ENCODE assay signal across 8 cellular contexts in genomic region chr2:27322301-27322765, GRCh38. TPM values are rescaled to one million over a fixed set of nuclear protein-coding genes. Genes with fewer than 3 reads are reported as not detected.
DNase-seq lines count a peak whose midpoint lies in the region; ATAC-seq and TF ChIP-seq lines count a peak whose summit lies in the region.

No MANE protein-coding gene starts in this region.

- no peaks in the 10 kb centered on the region for H3K27me3 Mint-ChIP-seq in activated naive CD4-positive, alpha-beta T cell treated with anti-CD3 and anti-CD28 coated beads, Interleukin-2, amount 50 U/mL, for 24 hours
- no peaks in the 10 kb centered on the region for H3K27me3 Mint-ChIP-seq in dendritic cell treated with granulocyte-macrophage colony-stimulating factor and Interleukin-4, amounts not matched to agents 40 ng/mL and 50 ng/mL, for 4 days

- no peaks in the 10 kb centered on the region for H3K27me3 ChIP-seq in Peyer's patch
- H3K27me3 ChIP-seq in mononuclear cell (ENCODE audit: insufficient read depth, low read length) = no peaks in the 10 kb centered on the region

- H3K4me3 ChIP-seq in Peyer's patch (peak overlapping the region; percentile 65 to 95 (median 78)), mononuclear cell (ENCODE audit: low read length) (peak overlapping the region; percentile 64)

- no peaks in the 10 kb centered on the region for H3K9me3 Mint-ChIP-seq in activated naive CD4-positive, alpha-beta T cell treated with anti-CD3 and anti-CD28 coated beads, Interleukin-2, amount 50 U/mL, for 24 hours
- H3K9me3 Mint-ChIP-seq in dendritic cell treated with granulocyte-macrophage colony-stimulating factor and Interleukin-4, amounts not matched to agents 40 ng/mL and 50 ng/mL, for 4 days = no peaks in the 10 kb centered on the region

- H3K36me3 ChIP-seq in Peyer's patch = peaks cover 0 to 14% (median 0%) of the 10 kb centered on the region in 3 donors

- TF ChIP-seq CTCF in Peyer's patch (IDR thresholded peaks at IDR 0.05) = no peak
- no peak for TF ChIP-seq CTCF in GM10266 (IDR thresholded peaks at IDR 0.05; ENCODE audit: control insufficient read depth, insufficient read depth, low read depth, missing control alignments)

- peak overlapping the region; percentile 86 to 94 (median 90) for H3K27ac ChIP-seq in Peyer's patch

- peaks cover 18% of the 10 kb centered on the region for H3K4me1 Mint-ChIP-seq in activated naive CD4-positive, alpha-beta T cell treated with anti-CD3 and anti-CD28 coated beads, Interleukin-2, amount 50 U/mL, for 24 hours
- H3K4me1 Mint-ChIP-seq in dendritic cell treated with granulocyte-macrophage colony-stimulating factor and Interleukin-4, amounts not matched to agents 40 ng/mL and 50 ng/mL, for 4 days (ENCODE audit: low read depth) = peaks cover 41% of the 10 kb centered on the region

- peak overlapping the region; percentile 99 for H3K27ac Mint-ChIP-seq in activated naive CD4-positive, alpha-beta T cell treated with anti-CD3 and anti-CD28 coated beads, Interleukin-2, amount 50 U/mL, for 24 hours
- H3K27ac Mint-ChIP-seq in dendritic cell treated with granulocyte-macrophage colony-stimulating factor and Interleukin-4, amounts not matched to agents 40 ng/mL and 50 ng/mL, for 4 days = peak overlapping the region; percentile 100

- peaks cover 0 to 21% (median 6%) of the 10 kb centered on the region in 4 donors for H3K4me1 ChIP-seq in Peyer's patch
- peaks cover 15% of the 10 kb centered on the region for H3K4me1 ChIP-seq in mononuclear cell (ENCODE audit: insufficient read depth, low read length)

- peaks cover 16% of the 10 kb centered on the region for H3K36me3 Mint-ChIP-seq in activated naive CD4-positive, alpha-beta T cell treated with anti-CD3 and anti-CD28 coated beads, Interleukin-2, amount 50 U/mL, for 24 hours
- peaks cover 56% of the 10 kb centered on the region for H3K36me3 Mint-ChIP-seq in dendritic cell treated with granulocyte-macrophage colony-stimulating factor and Interleukin-4, amounts not matched to agents 40 ng/mL and 50 ng/mL, for 4 days (ENCODE audit: low read depth)

- H3K9me3 ChIP-seq in Peyer's patch = no peaks in the 10 kb centered on the region
- H3K9me3 ChIP-seq in mononuclear cell (ENCODE audit: low read depth, low read length) = no peaks in the 10 kb centered on the region

- no peak for TF ChIP-seq POLR2A in Peyer's patch (IDR thresholded peaks at IDR 0.05)

- ATAC-seq in HG02588 (IDR thresholded peaks at IDR 0.05; ENCODE audit: unreplicated experiment) = no peak

- intact Hi-C loops in dendritic cell treated with granulocyte-macrophage colony-stimulating factor and Interleukin-4, amounts not matched to agents 40 ng/mL and 50 ng/mL, for 4 days (cut with micrococcal nuclease) = no loop called here

- no peak for DNase-seq in activated naive CD4-positive, alpha-beta T cell treated with anti-CD3 and anti-CD28 coated beads, Interleukin-2, amount 50 U/mL, for 16 hours
- DNase-seq in Peyer's patch (peak in 2 of 3 donors; percentile 24 to 54), GM10266 (ENCODE audit: extremely low spot score) (no peak)
- DNase-seq in activated CD4-positive, alpha-beta T cell treated with anti-CD3 and anti-CD28 coated beads, Interleukin-2, amount 50 U/mL, for 1 hour = no peak

- peak overlapping the region; percentile 99 for H3K4me3 Mint-ChIP-seq in activated naive CD4-positive, alpha-beta T cell treated with anti-CD3 and anti-CD28 coated beads, Interleukin-2, amount 50 U/mL, for 24 hours
- H3K4me3 Mint-ChIP-seq in dendritic cell treated with granulocyte-macrophage colony-stimulating factor and Interleukin-4, amounts not matched to agents 40 ng/mL and 50 ng/mL, for 4 days = peak overlapping the region; percentile 94

RNA-seq across cellular contexts. Expression of gene MPV17, which starts 0.6 kb away (rescaled TPM):
- total RNA-seq in Peyer's patch = 10 to 100 TPM; 41.5 to 62.3 (median 51.6) TPM
- 30.5 TPM for total RNA-seq in mononuclear cell

RNA-seq across cellular contexts. Expression of gene UCN, which starts 14.1 kb away (rescaled TPM):
- total RNA-seq in Peyer's patch (1 to 10 TPM in 2 of 4 donors, not detected in 2; 2.3 to 5.2 TPM), mononuclear cell (not detected)

RNA-seq across cellular contexts. Expression of gene GTF3C2, which starts 34.2 kb away (rescaled TPM):
- total RNA-seq in Peyer's patch (100 to 1,000 TPM in 1 of 4 donors, 10 to 100 TPM in 3; 59.0 to 111 (median 74.6) TPM), mononuclear cell (45.0 TPM)

RNA-seq across cellular contexts. Expression of gene TRIM54, which starts 40.1 kb away (rescaled TPM):
- total RNA-seq in Peyer's patch = under 1 TPM in 1 of 4 donors, not detected in 3; 0.54 TPM
- not detected for total RNA-seq in mononuclear cell

RNA-seq across cellular contexts. Expression of gene DNAJC5G, which starts 47.1 kb away (rescaled TPM):
- total RNA-seq in Peyer's patch = 1 to 10 TPM in 1 of 4 donors, not detected in 3; 4.3 TPM
- not detected for total RNA-seq in mononuclear cell

Comparison
In these comparisons a context has a peak if more than half of its experiments do, and no peak if none do; other contexts are left out.
1. DNase-seq: peak in Peyer's patch (2 of 3); none in activated naive CD4-positive, alpha-beta T cell treated with anti-CD3 and anti-CD28 coated beads, Interleukin-2, amount 50 U/mL, for 16 hours (single experiment), GM10266 (single experiment) and activated CD4-positive, alpha-beta T cell treated with anti-CD3 and anti-CD28 coated beads, Interleukin-2, amount 50 U/mL, for 1 hour (single experiment).